Comparison of ENCODE assay signal across 28 cellular contexts in genomic region chr11:74842967-74843366, GRCh38.
DNase-seq lines count a peak whose midpoint lies in the region; ATAC-seq and TF ChIP-seq lines count a peak whose summit lies in the region.
"Had no signal": no experiment of that assay in that cellular context is flagged by ENCODE, and none has a peak within 500 bp of the region (broad histone marks: within the 10 kb centered on the region; RNA-seq: fewer than 3 reads in every experiment).

No MANE protein-coding gene starts in this region.

- no peaks in the 10 kb centered on the region; the same call in 2 of the 3 replicates for H3K9me3 Mint-ChIP-seq in GM23338
- H3K9me3 Mint-ChIP-seq in stimulated activated naive B cell treated with anti-CD40 and anti-IgM and Interleukin-4, amounts not matched to agents 10 μg/mL and 1 μg/mL and 100 μg/mL, for 72 hours, result no peaks in the 10 kb centered on the region
- H3K9me3 Mint-ChIP-seq in stimulated activated effector memory CD8-positive, alpha-beta T cell treated with anti-CD3 and anti-CD28 coated beads, Interleukin-12 subunit alpha, Interleukin-12 subunit beta, amount 100 ng/mL, for 72 hours, result no peaks in the 10 kb centered on the region
- H3K9me3 Mint-ChIP-seq in activated CD8-positive, alpha-beta T cell treated with anti-CD3 and anti-CD28 coated beads for 36 hours, result no peaks in the 10 kb centered on the region
- H3K9me3 Mint-ChIP-seq: activated T-helper 17 cell treated with anti-CD3 and anti-CD28 coated beads, Interleukin-2, amount 50 U/mL, for 72 hours; CD4-positive, alpha-beta T cell; naive B cell had no signal

- peaks cover 5% of the 10 kb centered on the region; the same call in 2 of the 3 replicates for H3K4me1 Mint-ChIP-seq in GM23338
- H3K4me1 Mint-ChIP-seq in stimulated activated naive B cell treated with anti-CD40 and anti-IgM and Interleukin-4, amounts not matched to agents 10 μg/mL and 1 μg/mL and 100 μg/mL, for 72 hours, result peaks cover 16 to 31% of the 10 kb centered on the region in 2 donors
- H3K4me1 Mint-ChIP-seq in stimulated activated effector memory CD8-positive, alpha-beta T cell treated with anti-CD3 and anti-CD28 coated beads, Interleukin-12 subunit alpha, Interleukin-12 subunit beta, amount 100 ng/mL, for 72 hours, result peaks cover 16% of the 10 kb centered on the region
- peaks cover 16% of the 10 kb centered on the region for H3K4me1 Mint-ChIP-seq in activated CD8-positive, alpha-beta T cell treated with anti-CD3 and anti-CD28 coated beads for 36 hours (ENCODE audit: low read depth)

- POLR2A ChIA-PET in activated CD8-positive, alpha-beta T cell treated with anti-CD3 and anti-CD28 coated beads for 36 hours (lab: Charles Lee), result no interaction called here

- H3K27me3 ChIP-seq in GM23338 (ENCODE audit: insufficient read depth), result no peaks in the 10 kb centered on the region
- H3K27me3 ChIP-seq in RWPE2 (ENCODE audit: insufficient read depth, poor library complexity, severe bottlenecking), result no peaks in the 10 kb centered on the region
- H3K27me3 ChIP-seq: heart right ventricle, spleen had no signal

- H3K27ac ChIP-seq in GM23338 (ENCODE audit: low read depth) (no peak overlapping the region), RWPE2 (ENCODE audit: poor library complexity, severe bottlenecking) (no peak overlapping the region)
- H3K27ac ChIP-seq: heart right ventricle, RWPE1, spleen had no signal

- H3K36me3 ChIP-seq in GM23338 (ENCODE audit: insufficient read depth) (no peaks in the 10 kb centered on the region), RWPE2 (ENCODE audit: low read depth) (peaks cover 45% of the 10 kb centered on the region)

- CTCF ChIA-PET in activated CD8-positive, alpha-beta T cell treated with anti-CD3 and anti-CD28 coated beads for 36 hours (lab: Charles Lee), result no interaction called here

- H4K20me1 ChIP-seq in GM23338 (replicated peaks; ENCODE audit: insufficient read depth), result no peaks in the 10 kb centered on the region; the same call in 1 of the 2 replicates

- H3K9me3 ChIP-seq in RWPE2 (ENCODE audit: severe bottlenecking), result no peaks in the 10 kb centered on the region
- H3K9me3 ChIP-seq: heart right ventricle, spleen had no signal

- peak; percentile 49 for DNase-seq in GM23338 (ENCODE audit: low spot score)
- no peak for DNase-seq in RWPE2 (ENCODE audit: low spot score)
- peak; percentile 24 for DNase-seq in globus pallidus (ENCODE audit: low spot score)
- DNase-seq in stimulated activated naive B cell treated with anti-CD40 and anti-IgM and Interleukin-4, amounts not matched to agents 10 μg/mL and 1 μg/mL and 100 μg/mL, for 72 hours, result no peak
- no peak for DNase-seq in CD1c-positive myeloid dendritic cell (ENCODE audit: extremely low spot score)
- no peak for DNase-seq in stimulated activated effector memory CD8-positive, alpha-beta T cell treated with anti-CD3 and anti-CD28 coated beads, Interleukin-12 subunit alpha, Interleukin-12 subunit beta, amount 100 ng/mL, for 72 hours (ENCODE audit: low spot score in 2 of 2)
- no peak for DNase-seq in activated CD8-positive, alpha-beta T cell treated with anti-CD3 and anti-CD28 coated beads for 36 hours
- DNase-seq: activated CD4-positive, alpha-beta T cell treated with anti-CD3 and anti-CD28 coated beads, Interleukin-2, amount 50 U/mL, for 48 hours; activated CD4-positive, CD25-positive, alpha-beta regulatory T cell; activated CD8-positive, alpha-beta memory T cell treated with anti-CD3 and anti-CD28 coated beads, Interleukin-2, amount 50 U/mL, for 48 hours; CD4-positive, alpha-beta T cell; cerebellar nuclear complex; EL; foreskin fibroblast; GOT3; heart right ventricle; Kasumi-1; left cardiac atrium; naive B cell; NCI-H1048; NCI-H187 treated with DMSO at 0.1 percent for 48 hours; retina; spleen; stimulated activated CD4-positive, alpha-beta T cell treated with anti-CD3 and anti-CD28 coated beads, Interleukin-4, amount 100 ng/mL, for 4 hours; stimulated activated naive CD8-positive, alpha-beta T cell treated with anti-CD3 and anti-CD28 coated beads, Interleukin-15, Interleukin-2, amounts not matched to agents 100 U/mL and 50 U/mL, for 24 hours had no signal

- TF ChIP-seq CTCF in GM23338 (conservative IDR thresholded peaks at IDR 0.05; ENCODE audit: low read depth in 2 of 2) (peak; percentile 33 to 67; a peak in 3 of 4 replicates), RWPE2 (IDR thresholded peaks at IDR 0.05; ENCODE audit: poor library complexity, severe bottlenecking) (no peak)
- TF ChIP-seq CTCF in activated CD8-positive, alpha-beta T cell treated with anti-CD3 and anti-CD28 coated beads for 36 hours (IDR thresholded peaks at IDR 0.05), result no peak

- peaks cover 9% of the 10 kb centered on the region for H3K27me3 Mint-ChIP-seq in GM23338 (ENCODE audit: insufficient read depth, low read depth, poor library complexity)
- no peaks in the 10 kb centered on the region for H3K27me3 Mint-ChIP-seq in stimulated activated naive B cell treated with anti-CD40 and anti-IgM and Interleukin-4, amounts not matched to agents 10 μg/mL and 1 μg/mL and 100 μg/mL, for 72 hours
- H3K27me3 Mint-ChIP-seq in activated CD8-positive, alpha-beta T cell treated with anti-CD3 and anti-CD28 coated beads for 36 hours, result no peaks in the 10 kb centered on the region
- H3K27me3 Mint-ChIP-seq: activated naive CD8-positive, alpha-beta T cell; activated T-helper 17 cell treated with anti-CD3 and anti-CD28 coated beads, Interleukin-2, amount 50 U/mL, for 72 hours; CD4-positive, alpha-beta T cell; naive B cell had no signal

- no peaks in the 10 kb centered on the region for H3F3A ChIP-seq in GM23338 (replicated peaks; ENCODE audit: low read depth)

- no peak overlapping the region for H2AFZ ChIP-seq in GM23338

- ATAC-seq in GM23338, result peak; percentile 94
- peak; percentile 31; the same call in 1 of the 3 replicates for ATAC-seq in RWPE2 (ENCODE audit: low read depth)
- ATAC-seq in stimulated activated naive B cell treated with anti-CD40 and anti-IgM and Interleukin-4, amounts not matched to agents 10 μg/mL and 1 μg/mL and 100 μg/mL, for 72 hours (replicated peaks), result no peak
- no peak for ATAC-seq in stimulated activated effector memory CD8-positive, alpha-beta T cell treated with anti-CD3 and anti-CD28 coated beads, Interleukin-12 subunit alpha, Interleukin-12 subunit beta, amount 100 ng/mL, for 72 hours
- no peak for ATAC-seq in activated CD8-positive, alpha-beta T cell treated with anti-CD3 and anti-CD28 coated beads for 36 hours
- ATAC-seq: activated T-helper 17 cell treated with anti-CD3 and anti-CD28 coated beads, Interleukin-2, amount 50 U/mL, for 72 hours; left cardiac atrium; stimulated activated naive CD8-positive, alpha-beta T cell treated with anti-CD3 and anti-CD28 coated beads, Interleukin-15, Interleukin-2, amounts not matched to agents 100 U/mL and 50 U/mL, for 24 hours had no signal

- no peak overlapping the region for H3K27ac Mint-ChIP-seq in GM23338
- H3K27ac Mint-ChIP-seq in stimulated activated naive B cell treated with anti-CD40 and anti-IgM and Interleukin-4, amounts not matched to agents 10 μg/mL and 1 μg/mL and 100 μg/mL, for 72 hours, result peak overlapping the region; percentile 47
- no peak overlapping the region for H3K27ac Mint-ChIP-seq in stimulated activated effector memory CD8-positive, alpha-beta T cell treated with anti-CD3 and anti-CD28 coated beads, Interleukin-12 subunit alpha, Interleukin-12 subunit beta, amount 100 ng/mL, for 72 hours
- no peak overlapping the region for H3K27ac Mint-ChIP-seq in activated CD8-positive, alpha-beta T cell treated with anti-CD3 and anti-CD28 coated beads for 36 hours
- H3K27ac Mint-ChIP-seq: activated naive CD8-positive, alpha-beta T cell; CD4-positive, alpha-beta T cell had no signal

- H3K36me3 Mint-ChIP-seq in GM23338 (ENCODE audit: low read depth), result no peaks in the 10 kb centered on the region
- H3K36me3 Mint-ChIP-seq in stimulated activated naive B cell treated with anti-CD40 and anti-IgM and Interleukin-4, amounts not matched to agents 10 μg/mL and 1 μg/mL and 100 μg/mL, for 72 hours, result peaks cover 49 to 71% of the 10 kb centered on the region in 2 donors
- H3K36me3 Mint-ChIP-seq in stimulated activated effector memory CD8-positive, alpha-beta T cell treated with anti-CD3 and anti-CD28 coated beads, Interleukin-12 subunit alpha, Interleukin-12 subunit beta, amount 100 ng/mL, for 72 hours, result peaks cover 47% of the 10 kb centered on the region
- peaks cover 27% of the 10 kb centered on the region for H3K36me3 Mint-ChIP-seq in activated CD8-positive, alpha-beta T cell treated with anti-CD3 and anti-CD28 coated beads for 36 hours (ENCODE audit: low read depth)

- intact Hi-C loops in activated CD8-positive, alpha-beta T cell treated with anti-CD3 and anti-CD28 coated beads for 36 hours (cut with micrococcal nuclease), result no loop called here

- H3K9me2 ChIP-seq in GM23338 (ENCODE audit: insufficient read depth), result no peaks in the 10 kb centered on the region

- H3K4me1 ChIP-seq in GM23338 (ENCODE audit: insufficient read depth) (no peaks in the 10 kb centered on the region), RWPE2 (ENCODE audit: insufficient read depth, poor library complexity, severe bottlenecking) (no peaks in the 10 kb centered on the region)

- H3K4me3 ChIP-seq in GM23338, result no peak overlapping the region
- no peak overlapping the region for H3K4me3 ChIP-seq in RWPE2 (ENCODE audit: severe bottlenecking)
- H3K4me3 ChIP-seq: heart right ventricle, spleen had no signal

- H3K4me3 Mint-ChIP-seq in GM23338, result no peak overlapping the region
- H3K4me3 Mint-ChIP-seq in stimulated activated naive B cell treated with anti-CD40 and anti-IgM and Interleukin-4, amounts not matched to agents 10 μg/mL and 1 μg/mL and 100 μg/mL, for 72 hours, result no peak overlapping the region
- no peak overlapping the region for H3K4me3 Mint-ChIP-seq in stimulated activated effector memory CD8-positive, alpha-beta T cell treated with anti-CD3 and anti-CD28 coated beads, Interleukin-12 subunit alpha, Interleukin-12 subunit beta, amount 100 ng/mL, for 72 hours
- H3K4me3 Mint-ChIP-seq in activated CD8-positive, alpha-beta T cell treated with anti-CD3 and anti-CD28 coated beads for 36 hours, result no peak overlapping the region
- H3K4me3 Mint-ChIP-seq: activated naive CD8-positive, alpha-beta T cell; activated T-helper 17 cell treated with anti-CD3 and anti-CD28 coated beads, Interleukin-2, amount 50 U/mL, for 72 hours; CD4-positive, alpha-beta T cell had no signal

- H3K4me2 ChIP-seq in GM23338, result no peak overlapping the region

- no peaks in the 10 kb centered on the region for H3K79me2 ChIP-seq in GM23338 (replicated peaks; ENCODE audit: insufficient read depth)

TF ChIP-seq in GM23338, 12 proteins besides CTCF, POLR2A, EP300 and RAD21 (continues in another document):
- TF ChIP-seq ETS1 (IDR thresholded peaks at IDR 0.05), result no peak

Comparison
In these comparisons a context has a peak if more than half of its experiments do, and no peak if none do; other contexts are left out.
1. ATAC-seq: peak in GM23338 (single experiment) and RWPE2 (single experiment); none in stimulated activated naive B cell treated with anti-CD40 and anti-IgM and Interleukin-4, amounts not matched to agents 10 μg/mL and 1 μg/mL and 100 μg/mL, for 72 hours (0 of 2), stimulated activated effector memory CD8-positive, alpha-beta T cell treated with anti-CD3 and anti-CD28 coated beads, Interleukin-12 subunit alpha, Interleukin-12 subunit beta, amount 100 ng/mL, for 72 hours (single experiment) and activated CD8-positive, alpha-beta T cell treated with anti-CD3 and anti-CD28 coated beads for 36 hours (single experiment).
2. DNase-seq: peak in GM23338 (single experiment) and globus pallidus (single experiment); none in RWPE2 (single experiment), stimulated activated naive B cell treated with anti-CD40 and anti-IgM and Interleukin-4, amounts not matched to agents 10 μg/mL and 1 μg/mL and 100 μg/mL, for 72 hours (single experiment), CD1c-positive myeloid dendritic cell (single experiment), stimulated activated effector memory CD8-positive, alpha-beta T cell treated with anti-CD3 and anti-CD28 coated beads, Interleukin-12 subunit alpha, Interleukin-12 subunit beta, amount 100 ng/mL, for 72 hours (0 of 2) and activated CD8-positive, alpha-beta T cell treated with anti-CD3 and anti-CD28 coated beads for 36 hours (single experiment).
3. CTCF ChIP-seq: peak in GM23338 (2 of 2); none in RWPE2 (single experiment) and activated CD8-positive, alpha-beta T cell treated with anti-CD3 and anti-CD28 coated beads for 36 hours (single experiment).